Comparison of ENCODE assay signal across 9 cellular contexts in the genomic region with DNA sequence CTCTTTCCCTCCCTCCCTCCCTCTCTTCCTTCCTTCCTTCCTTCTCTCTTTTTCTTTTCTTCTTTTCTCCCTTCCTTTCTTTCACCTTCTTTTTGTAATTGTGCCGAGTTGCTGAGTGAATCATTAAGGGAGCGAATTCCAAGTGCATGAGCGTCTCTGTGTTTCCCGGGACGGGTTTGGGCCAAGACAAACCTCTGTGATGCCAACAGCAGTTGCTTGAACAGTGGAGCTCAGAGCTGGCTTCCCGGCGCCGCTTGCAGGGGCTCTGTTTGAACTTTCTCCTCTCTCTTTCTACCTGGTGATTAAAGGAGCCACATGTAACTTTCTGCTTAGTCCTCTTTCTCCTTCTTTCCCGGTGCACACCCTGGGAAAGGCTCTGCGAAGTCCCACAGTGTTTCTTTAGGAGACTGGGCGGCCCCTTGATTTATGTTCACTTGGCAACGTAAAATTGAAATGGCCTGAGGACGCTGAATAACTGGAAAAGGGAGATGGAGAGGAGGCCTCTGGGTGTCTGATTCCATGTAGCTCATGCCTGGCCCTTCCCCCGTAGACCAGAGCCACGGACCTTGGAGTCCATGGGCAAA. TPM values are rescaled to one million over a fixed set of nuclear protein-coding genes. Genes with fewer than 3 reads are reported as not detected.
A peak's percentile ranks its signal among the peaks of the same experiment; 100 is the strongest.
DNase-seq lines count a peak whose midpoint lies in the region; TF ChIP-seq lines count a peak whose summit lies in the region.
"Had no signal": no experiment of that assay in that cellular context is flagged by ENCODE, and none has a peak within 500 bp of the region (broad histone marks: within the 10 kb centered on the region; RNA-seq: fewer than 3 reads in every experiment).

No MANE protein-coding gene starts in this region.

- H3K9me3 ChIP-seq in esophagus squamous epithelium, result no peaks in the 10 kb centered on the region

- H3K4me3 ChIP-seq in ACC112 (ENCODE audit: low read depth, low read length), result peak overlapping the region; percentile 58
- peak overlapping the region in 3 of 4 donors; percentile 5 to 35 (median 20) for H3K4me3 ChIP-seq in esophagus squamous epithelium

- H3K79me2 ChIP-seq in ACC112 (ENCODE audit: control insufficient read depth, insufficient read depth, low read length, unreplicated experiment), result no peaks in the 10 kb centered on the region

- TF ChIP-seq CTCF in esophagus squamous epithelium (IDR thresholded peaks at IDR 0.05), result no peak
- no peak for TF ChIP-seq CTCF in nephron progenitor cell (IDR thresholded peaks at IDR 0.05)

- CTCF ChIA-PET in activated naive CD4-positive, alpha-beta T cell treated with anti-CD3 and anti-CD28 coated beads for 36 hours (lab: Charles Lee), result no interaction called here

- peaks cover 4% of the 10 kb centered on the region for H3K9me3 Mint-ChIP-seq in nephron progenitor cell
- H3K9me3 Mint-ChIP-seq in activated naive CD4-positive, alpha-beta T cell treated with anti-CD3 and anti-CD28 coated beads for 36 hours, result no peaks in the 10 kb centered on the region

- H3K4me1 ChIP-seq in ACC112 (ENCODE audit: control insufficient read depth, insufficient read depth, low read length, unreplicated experiment) (peaks cover 34% of the 10 kb centered on the region), esophagus squamous epithelium (peaks cover 11 to 72% (median 46%) of the 10 kb centered on the region in 3 donors)

- peak overlapping the region; percentile 94 for H3K27ac Mint-ChIP-seq in nephron progenitor cell
- no peak overlapping the region for H3K27ac Mint-ChIP-seq in activated naive CD4-positive, alpha-beta T cell treated with anti-CD3 and anti-CD28 coated beads for 36 hours

- no peak for TF ChIP-seq POLR2A in esophagus squamous epithelium (IDR thresholded peaks at IDR 0.05)

- H3K36me3 Mint-ChIP-seq in nephron progenitor cell (ENCODE audit: low read depth), result no peaks in the 10 kb centered on the region
- no peaks in the 10 kb centered on the region for H3K36me3 Mint-ChIP-seq in activated naive CD4-positive, alpha-beta T cell treated with anti-CD3 and anti-CD28 coated beads for 36 hours (ENCODE audit: low read depth)

- peak; percentile 64 for DNase-seq in NCI-H446 treated with DMSO at 0.1 percent for 48 hours (lab: John Stamatoyannopoulos, UW)
- no peak for DNase-seq in esophagus squamous epithelium (lab: John Stamatoyannopoulos, UW)
- peak; percentile 39 for DNase-seq in nephron progenitor cell
- no peak for DNase-seq in activated naive CD4-positive, alpha-beta T cell treated with anti-CD3 and anti-CD28 coated beads for 36 hours
- DNase-seq in COR-L47 (lab: John Stamatoyannopoulos, UW), result no peak
- DNase-seq in NCI-H2196 treated with DMSO at 0.1 percent for 48 hours (lab: John Stamatoyannopoulos, UW; ENCODE audit: unreplicated experiment), result no peak
- no peak for DNase-seq in CD1c-positive myeloid dendritic cell (ENCODE audit: extremely low spot score)
- DNase-seq: WERI-Rb-1 had no signal

- peak overlapping the region; percentile 86 for H3K27ac ChIP-seq in ACC112 (ENCODE audit: low read depth, low read length)
- H3K27ac ChIP-seq in esophagus squamous epithelium, result peak overlapping the region; percentile 74 to 87 (median 82)
- H3K27ac ChIP-seq: WERI-Rb-1 had no signal

- H3K36me3 ChIP-seq in ACC112 (ENCODE audit: insufficient read depth, low read length), result no peaks in the 10 kb centered on the region
- no peaks in the 10 kb centered on the region for H3K36me3 ChIP-seq in esophagus squamous epithelium
- H3K36me3 ChIP-seq: WERI-Rb-1 had no signal

- WGBS in esophagus squamous epithelium, 2 donors, result 12 to 23% methylated on average over 7 to 15 of the region's 15 CpGs

- H2AFZ ChIP-seq in ACC112 (ENCODE audit: low read length, unreplicated experiment), result peak overlapping the region; percentile 65

- H3K27me3 ChIP-seq in ACC112 (ENCODE audit: insufficient read depth, low read length) (no peaks in the 10 kb centered on the region), esophagus squamous epithelium (no peaks in the 10 kb centered on the region)

- H3K4me1 Mint-ChIP-seq in nephron progenitor cell, result peaks cover 87% of the 10 kb centered on the region
- peaks cover 2% of the 10 kb centered on the region for H3K4me1 Mint-ChIP-seq in activated naive CD4-positive, alpha-beta T cell treated with anti-CD3 and anti-CD28 coated beads for 36 hours (ENCODE audit: low read depth)

- H3K27me3 Mint-ChIP-seq in nephron progenitor cell (ENCODE audit: low read depth, poor library complexity), result peaks cover 7% of the 10 kb centered on the region
- no peaks in the 10 kb centered on the region for H3K27me3 Mint-ChIP-seq in activated naive CD4-positive, alpha-beta T cell treated with anti-CD3 and anti-CD28 coated beads for 36 hours (ENCODE audit: low read depth)

- intact Hi-C loops in esophagus squamous epithelium (cut with DNase I), result no loop called here
- intact Hi-C loops in activated naive CD4-positive, alpha-beta T cell treated with anti-CD3 and anti-CD28 coated beads for 36 hours (cut with micrococcal nuclease), result no loop called here

- peak overlapping the region; percentile 76 for H3K4me3 Mint-ChIP-seq in nephron progenitor cell
- no peak overlapping the region for H3K4me3 Mint-ChIP-seq in activated naive CD4-positive, alpha-beta T cell treated with anti-CD3 and anti-CD28 coated beads for 36 hours

RNA-seq across cellular contexts. Expression of a gene that starts 33.7 kb away (rescaled TPM):
- under 1 TPM in 2 of 4 donors, not detected in 2; 0.76 TPM for total RNA-seq in esophagus squamous epithelium
- 1 to 10 TPM; 1.2 to 1.5 TPM for total RNA-seq in activated naive CD4-positive, alpha-beta T cell treated with anti-CD3 and anti-CD28 coated beads for 36 hours

Comparison
In these comparisons a context has a peak if more than half of its experiments do, and no peak if none do; other contexts are left out.
1. DNase-seq: peak in NCI-H446 treated with DMSO at 0.1 percent for 48 hours (single experiment) and nephron progenitor cell (single experiment); none in esophagus squamous epithelium (single experiment), activated naive CD4-positive, alpha-beta T cell treated with anti-CD3 and anti-CD28 coated beads for 36 hours (single experiment), COR-L47 (single experiment), NCI-H2196 treated with DMSO at 0.1 percent for 48 hours (single experiment) and CD1c-positive myeloid dendritic cell (single experiment).